1 cellular context compared by ENCODE assay signal in genomic region chr2:9205963-9206948, GRCh38.
A peak's percentile ranks its signal among the peaks of the same experiment; 100 is the strongest.
TF ChIP-seq lines count a peak whose summit lies in the region.

TSS of gene ASAP2 (plus strand) at chr2:9206812. CDS start at chr2:9207105, 293 bp downstream.

TF ChIP-seq in A549, 52 proteins besides CTCF, POLR2A, EP300 and RAD21 (continued from another document):
- TF ChIP-seq PBX3 (IDR thresholded peaks at IDR 0.05) (0 out of 2 replicates have a peak, but pooled peaks have one; percentile 13), PHF8 (IDR thresholded peaks at IDR 0.05; ENCODE audit: borderline replicate concordance, low read depth) (peak; percentile 58; the same call in 1 of the 2 replicates), GATA3 (IDR thresholded peaks at IDR 0.05; ENCODE audit: borderline replicate concordance) (peak; percentile 38; the same call in 1 of the 2 replicates), MAX (IDR thresholded peaks at IDR 0.05) (peak; percentile 76), TP53 (CRISPR knock-in tag; IDR thresholded peaks at IDR 0.05) (no peak)
